ENCODE assay signal across 22 cellular contexts in the genomic region with DNA sequence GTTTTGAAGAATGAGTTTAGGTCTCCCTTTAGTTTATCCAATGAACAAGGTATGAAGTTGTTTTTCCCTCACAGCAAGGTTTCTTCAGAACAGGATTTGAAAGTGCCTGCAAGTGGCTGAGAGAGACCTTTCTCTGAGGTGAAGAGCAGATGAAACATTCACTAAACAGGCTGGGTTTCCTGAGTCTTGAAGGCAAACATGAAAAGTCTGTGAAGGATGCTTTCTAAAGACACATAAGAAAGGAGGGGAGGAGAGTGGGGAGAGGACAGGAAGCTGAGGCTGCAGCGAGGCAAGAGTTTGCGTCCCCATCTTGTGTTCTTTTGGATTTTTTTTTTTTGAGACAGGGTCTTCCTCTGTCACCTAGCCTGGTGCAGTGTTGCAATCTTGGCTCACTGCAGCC.
"Had no signal": no experiment of that assay in that cellular context is flagged by ENCODE, and none has a peak within 500 bp of the region (broad histone marks: within the 10 kb centered on the region; RNA-seq: fewer than 3 reads in every experiment).

No MANE protein-coding gene starts in this region.

- H3K27ac ChIP-seq: gastrocnemius medialis, heart left ventricle, neutrophil, pancreas, right lobe of liver, SK-N-MC, thoracic aorta, upper lobe of right lung had no signal

- H3K4me3 Mint-ChIP-seq: activated B cell treated with CpG ODN at 0.5 μM for 24 hours; memory B cell; natural killer cell; T-helper 2 cell treated with Interferon-gamma antibody and Interleukin-4, amounts not matched to agents 5 μg/mL and 100 μg/mL, for 36 hours had no signal

- H3K9me3 Mint-ChIP-seq: natural killer cell; T-helper 2 cell treated with Interferon-gamma antibody and Interleukin-4, amounts not matched to agents 5 μg/mL and 100 μg/mL, for 36 hours had no signal

- H3K4me3 ChIP-seq: gastrocnemius medialis, heart left ventricle, pancreas, right lobe of liver, SK-N-MC, thoracic aorta, upper lobe of right lung had no signal

- H3K9me3 ChIP-seq: gastrocnemius medialis, neutrophil, pancreas, right lobe of liver, thoracic aorta, upper lobe of right lung had no signal

- DNase-seq: activated B cell treated with CpG ODN at 0.5 μM for 24 hours; activated CD4-positive, alpha-beta T cell treated with anti-CD3 and anti-CD28 coated beads for 48 hours; activated gamma-delta T cell treated with Interleukin-2 at 50 U/mL for 16 hours; amniotic stem cell; effector CD8-positive, alpha-beta T cell; gastrocnemius medialis; heart left ventricle; kidney; natural killer cell; pancreas; right lobe of liver; SHP77; small intestine; stimulated activated CD4-positive, alpha-beta T cell treated with anti-CD3 and anti-CD28 coated beads, Interleukin-4, amount 100 ng/mL, for 1 hour; upper lobe of right lung had no signal

- H3K36me3 ChIP-seq: gastrocnemius medialis, heart left ventricle, neutrophil, pancreas, right lobe of liver, thoracic aorta, upper lobe of right lung had no signal

- H3K36me3 Mint-ChIP-seq: natural killer cell had no signal

- H3K4me1 Mint-ChIP-seq: activated B cell treated with CpG ODN at 0.5 μM for 24 hours, memory B cell, natural killer cell had no signal

- H3K27me3 ChIP-seq: pancreas, right lobe of liver had no signal

- H3K4me1 ChIP-seq: gastrocnemius medialis, heart left ventricle, pancreas, right lobe of liver, upper lobe of right lung had no signal

- ATAC-seq: esophagus mucosa, gastrocnemius medialis, heart left ventricle, left lobe of liver, natural killer cell, pancreas, right lobe of liver, upper lobe of right lung had no signal

- H3K27ac Mint-ChIP-seq: activated B cell treated with CpG ODN at 0.5 μM for 24 hours; memory B cell; natural killer cell; T-helper 2 cell treated with Interferon-gamma antibody and Interleukin-4, amounts not matched to agents 5 μg/mL and 100 μg/mL, for 36 hours had no signal
